In the genomic region with DNA sequence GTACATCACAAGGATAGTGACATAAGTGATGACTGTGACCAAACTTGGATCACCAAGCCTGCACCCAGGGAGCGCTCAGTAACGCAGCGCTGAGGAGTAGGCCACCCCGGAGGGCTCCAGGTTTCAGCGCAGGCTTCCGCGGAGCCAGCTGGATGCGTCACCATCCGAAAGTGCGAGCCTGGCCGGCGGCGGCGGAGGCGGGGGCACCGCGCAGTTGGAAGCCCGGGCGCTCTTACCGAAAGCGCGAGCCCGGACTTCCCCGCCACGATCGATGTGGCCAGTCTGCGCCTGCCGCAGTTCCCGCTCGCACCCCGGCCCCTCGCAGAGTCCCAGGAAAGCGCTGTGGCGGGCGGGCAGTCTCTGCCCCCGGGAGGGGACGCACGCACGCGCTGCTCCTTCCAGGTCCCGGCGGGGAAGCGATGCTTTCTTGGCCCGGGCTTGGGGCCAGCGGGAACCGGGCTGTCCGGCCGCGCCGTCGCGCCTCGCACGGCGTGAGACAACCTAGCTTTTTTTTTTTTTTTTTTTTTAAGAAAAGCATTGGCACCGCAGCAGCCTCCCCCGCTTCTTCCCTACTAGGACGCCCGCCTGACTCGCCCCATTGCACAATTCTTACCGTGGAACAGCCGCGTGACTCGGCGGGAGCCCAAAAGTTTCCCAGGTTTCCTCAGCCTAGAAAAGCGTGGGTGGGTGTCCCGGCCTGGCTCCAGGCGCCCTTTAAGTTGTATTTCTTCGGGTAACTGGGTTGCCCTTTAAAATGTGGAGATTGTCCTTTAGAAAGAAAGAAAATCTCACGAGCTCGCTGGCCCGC, we compare ENCODE assay signal across 1 cellular context.
TF ChIP-seq lines count a peak whose summit lies in the region.

No MANE protein-coding gene starts in this region.

TF ChIP-seq in HepG2, 621 proteins besides CTCF, POLR2A, EP300 and RAD21 (continued from another document):
- TF ChIP-seq, protein P1, sequence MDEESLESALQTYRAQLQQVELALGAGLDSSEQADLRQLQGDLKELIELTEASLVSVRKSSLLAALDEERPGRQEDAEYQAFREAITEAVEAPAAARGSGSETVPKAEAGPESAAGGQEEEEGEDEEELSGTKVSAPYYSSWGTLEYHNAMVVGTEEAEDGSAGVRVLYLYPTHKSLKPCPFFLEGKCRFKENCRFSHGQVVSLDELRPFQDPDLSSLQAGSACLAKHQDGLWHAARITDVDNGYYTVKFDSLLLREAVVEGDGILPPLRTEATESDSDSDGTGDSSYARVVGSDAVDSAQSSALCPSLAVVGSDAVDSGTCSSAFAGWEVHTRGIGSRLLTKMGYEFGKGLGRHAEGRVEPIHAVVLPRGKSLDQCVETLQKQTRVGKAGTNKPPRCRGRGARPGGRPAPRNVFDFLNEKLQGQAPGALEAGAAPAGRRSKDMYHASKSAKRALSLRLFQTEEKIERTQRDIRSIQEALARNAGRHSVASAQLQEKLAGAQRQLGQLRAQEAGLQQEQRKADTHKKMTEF (CRISPR knock-in tag; IDR thresholded peaks at IDR 0.05) = peak; percentile 75
- TF ChIP-seq SNAPC2 (CRISPR knock-in tag; IDR thresholded peaks at IDR 0.05) = no peak
- TF ChIP-seq ZNF501 (CRISPR knock-in tag; IDR thresholded peaks at IDR 0.05) = 0 out of 2 replicates have a peak, but pooled peaks have one; percentile 31
- peak; percentile 94 for TF ChIP-seq BCL6 (CRISPR knock-in tag; IDR thresholded peaks at IDR 0.05)
- no peak for TF ChIP-seq NFYC (CRISPR knock-in tag; IDR thresholded peaks at IDR 0.05)
- TF ChIP-seq, protein P2, sequence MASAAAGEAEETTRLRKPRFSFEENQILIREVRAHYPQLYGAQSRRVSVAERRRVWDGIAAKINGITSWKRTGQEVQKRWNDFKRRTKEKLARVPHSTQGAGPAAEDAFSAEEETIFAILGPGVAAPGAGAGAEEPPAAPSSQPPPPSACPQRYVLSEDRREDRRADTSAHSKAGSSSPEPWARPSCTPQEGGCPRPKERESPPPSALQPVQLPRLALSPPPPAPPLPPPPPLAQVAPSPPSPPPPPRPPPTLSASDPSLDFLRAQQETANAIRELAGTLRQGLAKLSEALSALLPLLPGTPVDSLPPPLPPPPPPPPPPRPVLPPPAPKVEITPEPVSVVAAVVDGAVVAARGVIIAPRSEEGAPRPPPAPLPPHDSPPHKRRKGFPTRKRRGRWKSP (CRISPR knock-in tag; IDR thresholded peaks at IDR 0.05) = peak; percentile 95
- 0 out of 4 replicates have a peak, but pooled peaks of 1 of the 2 experiments have one; percentile 22 for TF ChIP-seq KLF16 (CRISPR knock-in tag; IDR thresholded peaks at IDR 0.05)
- TF ChIP-seq ZNF350 (CRISPR knock-in tag; IDR thresholded peaks at IDR 0.05; ENCODE audit: borderline replicate concordance, low read depth) = no peak
- no peak for TF ChIP-seq ZFP41 (CRISPR knock-in tag; IDR thresholded peaks at IDR 0.05; ENCODE audit: borderline replicate concordance)
- peak; percentile 52; the same call in 1 of the 2 replicates for TF ChIP-seq ONECUT2 (CRISPR knock-in tag; IDR thresholded peaks at IDR 0.05)
- TF ChIP-seq, protein P3, sequence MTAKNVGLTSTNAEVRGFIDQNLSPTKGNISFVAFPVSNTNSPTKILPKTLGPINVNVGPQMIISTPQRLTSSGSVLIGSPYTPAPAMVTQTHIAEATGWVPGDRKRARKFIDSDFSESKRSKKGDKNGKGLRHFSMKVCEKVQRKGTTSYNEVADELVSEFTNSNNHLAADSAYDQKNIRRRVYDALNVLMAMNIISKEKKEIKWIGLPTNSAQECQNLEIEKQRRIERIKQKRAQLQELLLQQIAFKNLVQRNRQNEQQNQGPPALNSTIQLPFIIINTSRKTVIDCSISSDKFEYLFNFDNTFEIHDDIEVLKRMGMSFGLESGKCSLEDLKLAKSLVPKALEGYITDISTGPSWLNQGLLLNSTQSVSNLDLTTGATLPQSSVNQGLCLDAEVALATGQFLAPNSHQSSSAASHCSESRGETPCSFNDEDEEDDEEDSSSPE (CRISPR knock-in tag; IDR thresholded peaks at IDR 0.05) = peak; percentile 45; the same call in 1 of the 2 replicates
- TF ChIP-seq ZNF143 (CRISPR knock-in tag; IDR thresholded peaks at IDR 0.05) = no peak
- peak; percentile 93 for TF ChIP-seq HNRNPLL (IDR thresholded peaks at IDR 0.05; ENCODE audit: low read depth, low read length, poor library complexity, severe bottlenecking)
- 0 out of 2 replicates have a peak, but pooled peaks have one; percentile 10 for TF ChIP-seq RXRB (CRISPR knock-in tag; IDR thresholded peaks at IDR 0.05; ENCODE audit: borderline replicate concordance)
- TF ChIP-seq RBM39 (IDR thresholded peaks at IDR 0.05; ENCODE audit: low read depth, low read length, poor library complexity, severe bottlenecking) = peak; percentile 27
- TF ChIP-seq, protein P4, sequence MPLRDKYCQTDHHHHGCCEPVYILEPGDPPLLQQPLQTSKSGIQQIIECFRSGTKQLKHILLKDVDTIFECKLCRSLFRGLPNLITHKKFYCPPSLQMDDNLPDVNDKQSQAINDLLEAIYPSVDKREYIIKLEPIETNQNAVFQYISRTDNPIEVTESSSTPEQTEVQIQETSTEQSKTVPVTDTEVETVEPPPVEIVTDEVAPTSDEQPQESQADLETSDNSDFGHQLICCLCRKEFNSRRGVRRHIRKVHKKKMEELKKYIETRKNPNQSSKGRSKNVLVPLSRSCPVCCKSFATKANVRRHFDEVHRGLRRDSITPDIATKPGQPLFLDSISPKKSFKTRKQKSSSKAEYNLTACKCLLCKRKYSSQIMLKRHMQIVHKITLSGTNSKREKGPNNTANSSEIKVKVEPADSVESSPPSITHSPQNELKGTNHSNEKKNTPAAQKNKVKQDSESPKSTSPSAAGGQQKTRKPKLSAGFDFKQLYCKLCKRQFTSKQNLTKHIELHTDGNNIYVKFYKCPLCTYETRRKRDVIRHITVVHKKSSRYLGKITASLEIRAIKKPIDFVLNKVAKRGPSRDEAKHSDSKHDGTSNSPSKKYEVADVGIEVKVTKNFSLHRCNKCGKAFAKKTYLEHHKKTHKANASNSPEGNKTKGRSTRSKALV (CRISPR knock-in tag; IDR thresholded peaks at IDR 0.05) = peak; percentile 98
- peak; percentile 22; the same call in 1 of the 2 replicates for TF ChIP-seq MTA1 (CRISPR knock-in tag; IDR thresholded peaks at IDR 0.05; ENCODE audit: borderline replicate concordance)
- TF ChIP-seq ZNF616 (CRISPR knock-in tag; IDR thresholded peaks at IDR 0.05; ENCODE audit: low read depth) = no peak
- TF ChIP-seq CHD2 (IDR thresholded peaks at IDR 0.05; ENCODE audit: low read depth, low read length) = no peak
- no peak for TF ChIP-seq MAZ (IDR thresholded peaks at IDR 0.05; ENCODE audit: borderline replicate concordance, low read depth, low read length)
- TF ChIP-seq MAZ (CRISPR knock-in tag; IDR thresholded peaks at IDR 0.05; ENCODE audit: low read depth) = peak; percentile 37; the same call in 1 of the 2 replicates
- 0 out of 2 replicates have a peak, but pooled peaks have one; percentile 61 for TF ChIP-seq KDM3A (CRISPR knock-in tag; IDR thresholded peaks at IDR 0.05; ENCODE audit: low read depth)
- no peak for TF ChIP-seq SOX6 (IDR thresholded peaks at IDR 0.05)
- peak; percentile 75 for TF ChIP-seq SOX6 (CRISPR knock-in tag; IDR thresholded peaks at IDR 0.05)
- TF ChIP-seq CBFB (CRISPR knock-in tag; IDR thresholded peaks at IDR 0.05) = no peak
- TF ChIP-seq, protein P5, sequence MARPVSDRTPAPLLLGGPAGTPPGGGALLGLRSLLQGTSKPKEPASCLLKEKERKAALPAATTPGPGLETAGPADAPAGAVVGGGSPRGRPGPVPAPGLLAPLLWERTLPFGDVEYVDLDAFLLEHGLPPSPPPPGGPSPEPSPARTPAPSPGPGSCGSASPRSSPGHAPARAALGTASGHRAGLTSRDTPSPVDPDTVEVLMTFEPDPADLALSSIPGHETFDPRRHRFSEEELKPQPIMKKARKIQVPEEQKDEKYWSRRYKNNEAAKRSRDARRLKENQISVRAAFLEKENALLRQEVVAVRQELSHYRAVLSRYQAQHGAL (CRISPR knock-in tag; IDR thresholded peaks at IDR 0.05; ENCODE audit: not compliant biosample characterization) = no peak
- 0 out of 2 replicates have a peak, but pooled peaks have one; percentile 56 for TF ChIP-seq EED (CRISPR knock-in tag; IDR thresholded peaks at IDR 0.05)
